8 cellular contexts compared by ENCODE assay signal in the genomic region with DNA sequence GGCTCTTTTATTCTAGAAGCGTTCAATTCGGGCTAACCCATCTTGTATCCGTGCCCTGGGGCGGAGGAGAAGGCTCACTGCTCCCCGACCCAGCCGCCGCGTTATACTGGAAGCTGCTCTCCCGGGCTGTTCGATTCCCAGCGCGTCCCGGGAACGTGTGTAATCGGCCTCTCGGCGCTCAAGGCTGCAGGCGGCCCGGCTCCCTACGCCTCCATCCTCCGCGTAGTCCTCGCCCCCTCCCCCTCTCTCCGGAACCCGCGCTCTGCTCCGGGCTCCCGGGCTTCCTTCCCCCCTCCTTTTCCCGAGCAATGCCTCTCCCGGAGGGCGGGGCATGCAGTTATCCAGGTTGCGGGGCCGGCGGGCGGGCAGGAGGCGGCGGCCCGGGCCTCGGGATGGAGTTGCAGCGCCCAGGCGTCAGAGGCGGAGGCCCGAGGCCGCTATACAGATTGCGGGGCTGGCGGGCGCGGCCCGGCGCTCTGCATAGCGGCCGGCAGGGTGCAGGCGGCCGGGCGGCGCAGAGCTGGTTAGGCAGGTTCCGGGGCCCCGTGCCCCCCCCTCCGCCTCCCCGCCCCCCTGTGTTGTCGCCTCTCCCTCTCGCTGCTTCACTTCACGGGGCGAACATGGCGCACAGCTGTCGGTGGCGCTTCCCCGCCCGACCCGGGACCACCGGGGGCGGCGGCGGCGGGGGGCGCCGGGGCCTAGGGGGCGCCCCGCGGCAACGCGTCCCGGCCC. TPM values are rescaled to one million over a fixed set of nuclear protein-coding genes. Genes with fewer than 3 reads are reported as not detected.
DNase-seq lines count a peak whose midpoint lies in the region; ATAC-seq and TF ChIP-seq lines count a peak whose summit lies in the region.

A gene (plus strand): TSS at position 600 of the 732 bp plus-strand sequence. CDS start 21 bp downstream, at position 621.

- H2AFZ ChIP-seq in parathyroid adenoma: peak within 1 kb of the TSS; percentile 84

- ATAC-seq in HG02763 (IDR thresholded peaks at IDR 0.05; ENCODE audit: unreplicated experiment) (peak; percentile 56), Right ventricle myocardium superior (ENCODE audit: poor library complexity) (peak; percentile 91)

- H3K27ac ChIP-seq in parathyroid adenoma (peak within 1 kb of the TSS; percentile 81), tibial artery (peak within 1 kb of the TSS; percentile 96 to 99)

- DNase-seq in GM10266 (ENCODE audit: extremely low spot score): peak; percentile 96
- peak; percentile 93 for DNase-seq in NCI-H1417 treated with DMSO at 0.1 percent for 48 hours (lab: John Stamatoyannopoulos, UW)
- DNase-seq in SW 1271 (lab: John Stamatoyannopoulos, UW): peak; percentile 62 to 89
- peak; percentile 80 for DNase-seq in activated naive CD8-positive, alpha-beta T cell treated with anti-CD3 and anti-CD28 coated beads, Interleukin-2, amount 50 U/mL, for 16 hours (ENCODE audit: low read depth, low spot score)
- DNase-seq in Right ventricle myocardium superior: peak; percentile 99
- peak; percentile 96 to 99 for DNase-seq in tibial artery

- H3K27me3 ChIP-seq in parathyroid adenoma (ENCODE audit: control insufficient read depth, insufficient read depth, low read length) (no peaks in the 10 kb centered on the region), tibial artery (no peaks in the 10 kb centered on the region)

- peak within 1 kb of the TSS; percentile 85 for H3K4me2 ChIP-seq in parathyroid adenoma (ENCODE audit: low read length)

- intact Hi-C loops in Right ventricle myocardium superior (cut with DNase I): loop anchor here (5.0 to 10.0 kb wide), 2 partner anchors 34 to 49 kb away; a partner anchor contains a TSS
- intact Hi-C loops in tibial artery (cut with DNase I; ENCODE audit: low total_unique reads): loop anchor here (5.0 kb wide), 1 partner anchor 34 kb away; a partner anchor contains a TSS

- peak; percentile 45 for TF ChIP-seq CTCF in GM10266 (IDR thresholded peaks at IDR 0.05; ENCODE audit: control insufficient read depth, insufficient read depth, low read depth, missing control alignments)
- TF ChIP-seq CTCF in parathyroid adenoma (IDR thresholded peaks at IDR 0.05): no peak
- peak in 1 of 2 experiments; percentile 98 for TF ChIP-seq CTCF in tibial artery (IDR thresholded peaks at IDR 0.05)

- H3K79me2 ChIP-seq in parathyroid adenoma: peaks cover 12% of the 10 kb centered on the region

- H3K4me1 ChIP-seq in parathyroid adenoma: no peaks in the 10 kb centered on the region
- H3K4me1 ChIP-seq in tibial artery: peaks cover 0 to 43% (median 38%) of the 10 kb centered on the region in 4 donors

- H3K36me3 ChIP-seq in parathyroid adenoma (ENCODE audit: control insufficient read depth, insufficient read depth, low read length) (no peaks in the 10 kb centered on the region), tibial artery (no peaks in the 10 kb centered on the region)

- no peak within 1 kb of the TSS for H3K9ac ChIP-seq in parathyroid adenoma

- H3K4me3 ChIP-seq in parathyroid adenoma (ENCODE audit: low read depth, low read length) (peak within 1 kb of the TSS; percentile 72), tibial artery (peak within 1 kb of the TSS; percentile 83 to 96)

- H3K9me3 ChIP-seq in parathyroid adenoma (ENCODE audit: control insufficient read depth, low read length): no peaks in the 10 kb centered on the region
- H3K9me3 ChIP-seq in tibial artery: no peaks in the 10 kb centered on the region

RNA-seq across cellular contexts. Expression of the gene that starts here (rescaled TPM):
- 23.6 TPM for total RNA-seq in Right ventricle myocardium superior

Comparison
In these comparisons a context has a peak if more than half of its experiments do, and no peak if none do; other contexts are left out.
1. Peak in every context shown above with its lines: DNase-seq, ATAC-seq, H3K4me3 ChIP-seq and H3K27ac ChIP-seq.